Comparison of ENCODE assay signal across 25 cellular contexts in the genomic region with DNA sequence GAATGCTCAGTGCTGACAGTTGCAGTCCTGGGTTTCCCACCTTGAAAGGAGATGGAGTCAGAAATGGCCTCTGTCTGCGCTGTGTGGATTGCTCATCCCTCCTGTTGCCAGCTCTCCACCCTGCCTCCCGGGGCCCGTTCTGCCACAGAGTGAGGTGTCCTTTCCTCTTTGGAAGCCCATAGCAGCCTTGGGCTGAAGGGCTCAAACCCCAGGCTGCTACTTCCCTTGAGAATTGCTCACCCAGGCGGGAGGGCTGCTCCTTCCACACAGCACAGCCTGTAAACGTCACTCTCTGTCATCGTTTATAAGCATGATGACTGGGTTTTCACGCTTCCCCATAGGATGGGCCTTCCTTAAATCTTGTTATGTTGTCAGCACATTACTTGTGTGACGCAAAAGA.
DNase-seq lines count a peak whose midpoint lies in the region; ATAC-seq, FAIRE-seq and TF ChIP-seq lines count a peak whose summit lies in the region.
"Had no signal": no experiment of that assay in that cellular context is flagged by ENCODE, and none has a peak within 500 bp of the region (broad histone marks: within the 10 kb centered on the region; RNA-seq: fewer than 3 reads in every experiment).

No MANE protein-coding gene starts in this region.

- intact Hi-C loops in HepG2 (cut with micrococcal nuclease; ENCODE audit: unreplicated experiment): no loop called here

- CTCF ChIA-PET in HepG2 (lab: Yijun Ruan, JAX; ENCODE audit: low intra/inter-chr PET ratio, low total read pairs): no interaction called here

- H3K9me2 ChIP-seq in GM23338 (ENCODE audit: insufficient read depth): no peaks in the 10 kb centered on the region

- TF ChIP-seq RAD21 in HepG2 (CRISPR knock-in tag; IDR thresholded peaks at IDR 0.05): no peak

- H3K27ac ChIP-seq in C4-2B: peak overlapping the region; percentile 16; the same call in 1 of the 2 replicates
- 0 out of 2 replicates have a peak overlapping the region, but pooled peaks have one; percentile 72 for H3K27ac ChIP-seq in GM23338 (ENCODE audit: low read depth)
- no peak overlapping the region for H3K27ac ChIP-seq in HepG2 (ENCODE audit: extremely low read length, insufficient read depth, low read length)
- H3K27ac ChIP-seq: HL-60, psoas muscle, thoracic aorta had no signal

- no peaks in the 10 kb centered on the region for H3K27me3 ChIP-seq in GM23338 (ENCODE audit: insufficient read depth)
- no peaks in the 10 kb centered on the region for H3K27me3 ChIP-seq in HepG2 (ENCODE audit: control insufficient read depth in 1 of 2, insufficient read depth in 2 of 2, low read length in 2 of 2)
- H3K27me3 ChIP-seq: BE2C had no signal

- no peak for ATAC-seq in GM23338
- ATAC-seq in HepG2: no peak
- ATAC-seq in HG02642 (IDR thresholded peaks at IDR 0.05; ENCODE audit: poor library complexity, unreplicated experiment): no peak
- ATAC-seq in HG02759 (IDR thresholded peaks at IDR 0.05; ENCODE audit: unreplicated experiment): no peak
- ATAC-seq: naive thymus-derived CD8-positive, alpha-beta T cell; T-cell had no signal

- TF ChIP-seq EP300 in HepG2 (IDR thresholded peaks at IDR 0.05; ENCODE audit: low read depth in 2 of 2, low read length in 2 of 2): no peak
- TF ChIP-seq EP300 in HepG2 (CRISPR knock-in tag; IDR thresholded peaks at IDR 0.05; ENCODE audit: borderline replicate concordance): no peak

- peaks cover 15% of the 10 kb centered on the region; the same call in 1 of the 2 replicates for H3F3A ChIP-seq in GM23338 (replicated peaks; ENCODE audit: low read depth)

- H3K9me3 Mint-ChIP-seq in GM23338: peaks cover 3% of the 10 kb centered on the region; the same call in 1 of the 3 replicates
- H3K9me3 Mint-ChIP-seq: activated CD4-positive, alpha-beta memory T cell treated with anti-CD3 and anti-CD28 coated beads, Interleukin-2, amount 10 ng/mL, durations not matched to agents 7 days and 5 days; activated T-helper 1 cell treated with anti-CD3 and anti-CD28 coated beads, Interleukin-12 subunit alpha, Interleukin-12 subunit beta, Interleukin-2, Interleukin-4 antibody, amounts not matched to agents 30 ng/mL and 10 ng/mL and 1 ng/mL, durations not matched to agents 14 hours and 24 hours and 36 hours; memory B cell; naive thymus-derived CD8-positive, alpha-beta T cell; T-cell had no signal

- H2AFZ ChIP-seq in GM23338: no peak overlapping the region
- H2AFZ ChIP-seq in HepG2 (ENCODE audit: low read length): no peak overlapping the region

- WGBS in HepG2 (ENCODE audit: low lambda C conversion rate): 95% methylated on average over 8 of the region's 8 CpGs

- FAIRE-seq in HepG2 (lab: Jason Lieb, UNC): no peak
- FAIRE-seq: bronchial epithelial cell, islet of Langerhans had no signal

- DNase-seq in GM23338 (ENCODE audit: low spot score) (no peak), amniotic epithelial cell (ENCODE audit: low read depth) (peak; percentile 20), HepG2 (ENCODE audit: low spot score) (no peak), NCI-H2171 (lab: John Stamatoyannopoulos, UW) (no peak), DMS 273 (lab: John Stamatoyannopoulos, UW; ENCODE audit: unreplicated experiment) (no peak)
- DNase-seq: activated CD4-positive, alpha-beta memory T cell treated with anti-CD3 and anti-CD28 coated beads, Interleukin-2, amount 10 ng/mL, durations not matched to agents 7 days and 5 days; BE2C; GOT3; NCI-H2029; NCI-H510A treated with DMSO at 0.1 percent for 48 hours; psoas muscle; Right ventricle myocardium superior; stimulated activated CD8-positive, alpha-beta memory T cell treated with anti-CD3 and anti-CD28 coated beads, Interleukin-4, amount 100 ng/mL, for 48 hours; T-cell had no signal

- no peak overlapping the region for H3K4me3 Mint-ChIP-seq in GM23338
- H3K4me3 Mint-ChIP-seq: activated CD4-positive, alpha-beta memory T cell treated with anti-CD3 and anti-CD28 coated beads, Interleukin-2, amount 10 ng/mL, durations not matched to agents 7 days and 5 days; activated naive CD8-positive, alpha-beta T cell; activated T-helper 1 cell treated with anti-CD3 and anti-CD28 coated beads, Interleukin-12 subunit alpha, Interleukin-12 subunit beta, Interleukin-2, Interleukin-4 antibody, amounts not matched to agents 30 ng/mL and 10 ng/mL and 1 ng/mL, durations not matched to agents 14 hours and 24 hours and 36 hours; memory B cell; naive thymus-derived CD8-positive, alpha-beta T cell; T-cell had no signal

- H3K79me2 ChIP-seq in GM23338 (replicated peaks; ENCODE audit: insufficient read depth) (peaks cover 22% of the 10 kb centered on the region), HepG2 (ENCODE audit: insufficient read depth, low read length) (peaks cover 16% of the 10 kb centered on the region)

- H3K4me1 ChIP-seq in GM23338 (ENCODE audit: insufficient read depth) (no peaks in the 10 kb centered on the region), HepG2 (ENCODE audit: insufficient read depth, low read length) (no peaks in the 10 kb centered on the region)
- H3K4me1 ChIP-seq: psoas muscle had no signal

- TF ChIP-seq CTCF in C4-2B (conservative IDR thresholded peaks at IDR 0.05) (no peak), GM23338 (conservative IDR thresholded peaks at IDR 0.05; ENCODE audit: low read depth in 2 of 2) (no peak), HepG2 (CRISPR knock-in tag; IDR thresholded peaks at IDR 0.05) (no peak)

- H3K4me2 ChIP-seq in GM23338: no peak overlapping the region
- no peak overlapping the region for H3K4me2 ChIP-seq in HepG2 (ENCODE audit: low read depth, low read length)

- H3K36me3 Mint-ChIP-seq in GM23338 (ENCODE audit: low read depth): peaks cover 65% of the 10 kb centered on the region

- peaks cover 30% of the 10 kb centered on the region for H4K20me1 ChIP-seq in GM23338 (replicated peaks; ENCODE audit: insufficient read depth)
- H4K20me1 ChIP-seq in HepG2 (ENCODE audit: insufficient read depth, low read length): no peaks in the 10 kb centered on the region

- no peak overlapping the region for H3K4me3 ChIP-seq in GM23338
- no peak overlapping the region for H3K4me3 ChIP-seq in HepG2 (replicated peaks in 1 of 3; ENCODE audit: insufficient read depth in 1 of 3, low read depth in 2 of 3, low read length in 3 of 3)
- H3K4me3 ChIP-seq: psoas muscle, thoracic aorta had no signal

- in situ Hi-C loops in HepG2 (cut with HindIII; ENCODE audit: extremely low pct_ligation_motif_present, low pct_unique_long_range_greater_than_20kb): no loop called here

- no peaks in the 10 kb centered on the region; the same call in 2 of the 3 replicates for H3K4me1 Mint-ChIP-seq in GM23338

- no peak overlapping the region for H3K9ac ChIP-seq in HepG2 (ENCODE audit: insufficient read depth, low read depth, low read length)

- peaks cover 4% of the 10 kb centered on the region for H3K27me3 Mint-ChIP-seq in GM23338 (ENCODE audit: insufficient read depth, low read depth, poor library complexity)
- H3K27me3 Mint-ChIP-seq: activated CD4-positive, alpha-beta memory T cell treated with anti-CD3 and anti-CD28 coated beads, Interleukin-2, amount 10 ng/mL, durations not matched to agents 7 days and 5 days; activated naive CD8-positive, alpha-beta T cell; memory B cell; naive thymus-derived CD8-positive, alpha-beta T cell; T-cell had no signal

- POLR2A ChIA-PET in HepG2 (lab: Yijun Ruan, JAX): interaction anchor here (1.1 to 1.8 kb wide), 2 partner anchors 12 to 14 kb away, joined by 4 to 5 read pairs; no protein-coding TSS in a partner anchor

- BruUV-seq in HepG2 (replicated peaks; lab: Mats Ljungman, UMichigan): no TSS peak

- peak overlapping the region; percentile 68; the same call in 1 of the 2 replicates for H3K27ac Mint-ChIP-seq in GM23338
- H3K27ac Mint-ChIP-seq: activated CD4-positive, alpha-beta memory T cell treated with anti-CD3 and anti-CD28 coated beads, Interleukin-2, amount 10 ng/mL, durations not matched to agents 7 days and 5 days; activated naive CD8-positive, alpha-beta T cell; activated T-helper 1 cell treated with anti-CD3 and anti-CD28 coated beads, Interleukin-12 subunit alpha, Interleukin-12 subunit beta, Interleukin-2, Interleukin-4 antibody, amounts not matched to agents 30 ng/mL and 10 ng/mL and 1 ng/mL, durations not matched to agents 14 hours and 24 hours and 36 hours; memory B cell; T-cell had no signal

- H3K36me3 ChIP-seq in GM23338 (ENCODE audit: insufficient read depth): peaks cover 25% of the 10 kb centered on the region
- H3K36me3 ChIP-seq in HepG2 (replicated peaks in 1 of 2; ENCODE audit: control insufficient read depth in 1 of 2, insufficient read depth in 2 of 2, low read length in 2 of 2): peaks cover 40 to 75% of the 10 kb centered on the region in 2 experiments

- no peak for TF ChIP-seq POLR2A in HepG2 (IDR thresholded peaks at IDR 0.05; ENCODE audit: insufficient read depth in 1 of 2, low read depth in 2 of 2, low read length in 2 of 2)

- no peaks in the 10 kb centered on the region for H3K9me3 ChIP-seq in HepG2 (ENCODE audit: low read length)
- H3K9me3 ChIP-seq: BE2C, psoas muscle, thoracic aorta had no signal

TF ChIP-seq in GM23338, 12 proteins besides CTCF, POLR2A, EP300 and RAD21 (continues in another document):
- TF ChIP-seq STAT1 (IDR thresholded peaks at IDR 0.05; ENCODE audit: unreplicated experiment) (no peak), ZNF331 (CRISPR knock-in tag; IDR thresholded peaks at IDR 0.05; ENCODE audit: low read depth) (no peak), ZNF114 (CRISPR knock-in tag; IDR thresholded peaks at IDR 0.05) (no peak), CREB1 (CRISPR knock-in tag; IDR thresholded peaks at IDR 0.05; ENCODE audit: low read depth) (no peak), JUNB (IDR thresholded peaks at IDR 0.05; ENCODE audit: unreplicated experiment) (no peak)

TF ChIP-seq in HepG2, 621 proteins besides CTCF, POLR2A, EP300 and RAD21 (continues in another document):
- TF ChIP-seq NFKBIZ (CRISPR knock-in tag; IDR thresholded peaks at IDR 0.05) (no peak), REPIN1 (CRISPR knock-in tag; IDR thresholded peaks at IDR 0.05; ENCODE audit: borderline replicate concordance, low read depth) (no peak), ZNF678 (CRISPR knock-in tag; IDR thresholded peaks at IDR 0.05) (no peak), RBM22 (optimal IDR thresholded peaks at IDR 0.05; ENCODE audit: low read length) (peak; percentile 50), TEAD3 (CRISPR knock-in tag; optimal IDR thresholded peaks at IDR 0.05; ENCODE audit: borderline replicate concordance) (peak; percentile 15), SMAD9 (CRISPR knock-in tag; IDR thresholded peaks at IDR 0.05) (no peak), NAIF1 (CRISPR knock-in tag; IDR thresholded peaks at IDR 0.05; ENCODE audit: borderline replicate concordance) (no peak), ZNF703 (CRISPR knock-in tag; IDR thresholded peaks at IDR 0.05; ENCODE audit: borderline replicate concordance) (no peak), TCF7 (IDR thresholded peaks at IDR 0.05; ENCODE audit: low read depth) (no peak), KLF9 (CRISPR knock-in tag; IDR thresholded peaks at IDR 0.05; ENCODE audit: low read depth) (no peak)
